ENCODE assay signal across 8 cellular contexts in genomic region chr17:64814993-64815831, GRCh38.
A peak's percentile ranks its signal among the peaks of the same experiment; 100 is the strongest.
DNase-seq lines count a peak whose midpoint lies in the region; TF ChIP-seq lines count a peak whose summit lies in the region.
"Not testable (repeated sequence)": the region's sequence is repeated elsewhere in the genome, so short reads cannot be mapped to it uniquely, and the experiment has no call there.

No MANE protein-coding gene starts in this region.

- not testable (repeated sequence) for TF ChIP-seq EP300 in stomach (IDR thresholded peaks at IDR 0.05)

- H3K79me2 ChIP-seq in GM23248 (ENCODE audit: insufficient read depth): not testable (repeated sequence)

- H3K4me1 ChIP-seq in GM23248 (ENCODE audit: insufficient read depth); stomach: not testable (repeated sequence)

- intact Hi-C loops in stomach (cut with DNase I; ENCODE audit: low total_unique reads): not testable (repeated sequence)

- H3F3A ChIP-seq in GM23248 (ENCODE audit: insufficient read depth): not testable (repeated sequence)

- not testable (repeated sequence) for H3K4me3 Mint-ChIP-seq in mesothelial cell of epicardium

- H3K4me3 ChIP-seq in GM23248; epithelial cell of esophagus (ENCODE audit: low read length); stomach: not testable (repeated sequence)

- not testable (repeated sequence) for H3K27me3 ChIP-seq in GM23248 (replicated peaks; ENCODE audit: insufficient read depth); stomach

- not testable (repeated sequence) for H3K9me3 Mint-ChIP-seq in mesothelial cell of epicardium

- not testable (repeated sequence) for H3K9me3 ChIP-seq in GM23248 (ENCODE audit: low read depth); stomach

- H3K27me3 Mint-ChIP-seq in mesothelial cell of epicardium (ENCODE audit: low read depth): not testable (repeated sequence)

- peaks cover 14% of the 10 kb centered on the region for H3K36me3 Mint-ChIP-seq in mesothelial cell of epicardium

- not testable (repeated sequence) for H3K4me2 ChIP-seq in GM23248 (ENCODE audit: unreplicated experiment)

- H3K27ac ChIP-seq in 22Rv1 (peak overlapping the region; percentile 56), VCaP (peak overlapping the region; percentile 36; the same call in 1 of the 2 replicates), stomach (peak overlapping the region in 2 of 5 donors; percentile 20 to 39)
- H3K27ac ChIP-seq in GM23248: not testable (repeated sequence)

- peaks cover 12% of the 10 kb centered on the region for H3K4me1 Mint-ChIP-seq in mesothelial cell of epicardium

- H4K20me1 ChIP-seq in GM23248 (ENCODE audit: insufficient read depth): not testable (repeated sequence)

- not testable (repeated sequence) for H3K9me2 ChIP-seq in GM23248 (ENCODE audit: insufficient read depth)

- not testable (repeated sequence) for H3K36me3 ChIP-seq in GM23248 (ENCODE audit: low read depth)
- peaks cover 0 to 62% (median 59%) of the 10 kb centered on the region in 4 donors for H3K36me3 ChIP-seq in stomach

- in situ Hi-C loops in GM23248 (cut with MboI): not testable (repeated sequence)

- not testable (repeated sequence) for H2AFZ ChIP-seq in GM23248

- peak; percentile 63 for DNase-seq in GM23248
- peak; percentile 71 for DNase-seq in M059J (ENCODE audit: low read depth)
- peak; percentile 58 for DNase-seq in epithelial cell of esophagus (ENCODE audit: low read depth)
- DNase-seq in islet precursor cell: peak; percentile 97
- DNase-seq in mesothelial cell of epicardium (ENCODE audit: low spot score in 2 of 2, unreplicated experiment in 2 of 2): peak in 1 of 2 experiments; percentile 43
- DNase-seq in stomach: peak; percentile 30

- H3K27ac Mint-ChIP-seq in mesothelial cell of epicardium: peak overlapping the region; percentile 89

- 79% methylated on average over 12 of the region's 12 CpGs for WGBS in GM23248 (ENCODE audit: low coverage in 1 of 2, low lambda C conversion rate in 2 of 2, missing lambda C conversion rate in 2 of 2), 2 experiments
- WGBS in stomach, 5 donors: 53 to 82% (median 70%) methylated on average over 10 to 12 of the region's 12 CpGs

- TF ChIP-seq POLR2A in stomach (IDR thresholded peaks at IDR 0.05): not testable (repeated sequence)

- not testable (repeated sequence) for H3K9ac ChIP-seq in GM23248

- not testable (repeated sequence) for TF ChIP-seq CTCF in 22Rv1 (IDR thresholded peaks at IDR 0.05); VCaP (conservative IDR thresholded peaks at IDR 0.05); epithelial cell of esophagus (IDR thresholded peaks at IDR 0.05; ENCODE audit: insufficient read depth, low read depth, low read length, missing control alignments); mesothelial cell of epicardium (IDR thresholded peaks at IDR 0.05; ENCODE audit: unreplicated experiment); stomach (IDR thresholded peaks at IDR 0.05)
